In genomic region chr9:122028089-122028488, GRCh38 we compare ENCODE assay signal across 8 cellular contexts.
"Had no signal": no experiment of that assay in that cellular context is flagged by ENCODE, and none has a peak within 500 bp of the region (broad histone marks: within the 10 kb centered on the region; RNA-seq: fewer than 3 reads in every experiment).

No MANE protein-coding gene starts in this region.

- H3K4me3 ChIP-seq: GM12878 had no signal

- ATAC-seq: GM12878 had no signal

- DNase-seq: GDM1, GF-D8 had no signal

- FAIRE-seq: G401.6, GM12878, GM12891, GM12892, GM18507, GM19239 had no signal
